1 cellular context compared by ENCODE assay signal in genomic region chr4:7049739-7050138, GRCh38.
TF ChIP-seq lines count a peak whose summit lies in the region.

No MANE protein-coding gene starts in this region.

TF ChIP-seq in HepG2, 621 proteins besides CTCF, POLR2A, EP300 and RAD21:
- TF ChIP-seq ZNF225 (CRISPR knock-in tag; IDR thresholded peaks at IDR 0.05) (no peak), ZBTB33 (CRISPR knock-in tag; IDR thresholded peaks at IDR 0.05) (peak; percentile 90)
